ENCODE assay signal across 8 cellular contexts in genomic region chr17:64497565-64498035, GRCh38. TPM values are rescaled to one million over a fixed set of nuclear protein-coding genes. Genes with fewer than 3 reads are reported as not detected.
A peak's percentile ranks its signal among the peaks of the same experiment; 100 is the strongest.
DNase-seq lines count a peak whose midpoint lies in the region; ATAC-seq, FAIRE-seq and TF ChIP-seq lines count a peak whose summit lies in the region.

No MANE protein-coding gene starts in this region.

- peak overlapping the region; percentile 88 to 98 (median 94) for H3K4me2 ChIP-seq in BLaER1 treated with 17β-estradiol and CSF1 and Interleukin-3, amounts not matched to agents 10 nM and 100 nM
- peak overlapping the region; percentile 94 for H3K4me2 ChIP-seq in GM12878 (ENCODE audit: control insufficient read depth, insufficient read depth)

- H3K4me3 ChIP-seq in BLaER1 treated with 17β-estradiol and CSF1 and Interleukin-3, amounts not matched to agents 10 nM and 100 nM: peak overlapping the region; percentile 59 to 80 (median 76)
- H3K4me3 ChIP-seq in GM12878: peak overlapping the region; percentile 88
- H3K4me3 ChIP-seq in mucosa of descending colon: no peak overlapping the region

- DNase-seq in GM12878 (ENCODE audit: low read depth, low spot score) (no peak), mucosa of descending colon (no peak), C1 segment of cervical spinal cord (lab: John Stamatoyannopoulos, UW) (no peak), NCI-H2029 (lab: John Stamatoyannopoulos, UW) (no peak), HK-2 (ENCODE audit: unreplicated experiment) (no peak)
- no peak for DNase-seq in stimulated activated CD4-positive, alpha-beta T cell treated with anti-CD3 and anti-CD28 coated beads, Interleukin-4, amount 100 ng/mL, for 4 hours

- TF ChIP-seq CTCF in GM12878 (IDR thresholded peaks at IDR 0.05 in 2 of 3, conservative IDR thresholded peaks at IDR 0.05 in 1 of 3; ENCODE audit: control insufficient read depth in 2 of 3, extremely low read depth in 1 of 3, insufficient read depth in 1 of 3, low read depth in 3 of 3, low read length in 3 of 3): no peak
- no peak for TF ChIP-seq CTCF in mucosa of descending colon (IDR thresholded peaks at IDR 0.05)

- FAIRE-seq in GM12878 (lab: Jason Lieb, UNC): no peak

- peaks cover 0 to 3% (median 0%) of the 10 kb centered on the region in 11 experiments; a peak in 1 of 22 replicates for H3K9me3 ChIP-seq in BLaER1 treated with 17β-estradiol and CSF1 and Interleukin-3, amounts not matched to agents 10 nM and 100 nM (replicated peaks in 1 of 11)
- no peaks in the 10 kb centered on the region for H3K9me3 ChIP-seq in GM12878 (replicated peaks; ENCODE audit: control insufficient read depth, insufficient read depth, low read length)
- H3K9me3 ChIP-seq in mucosa of descending colon: no peaks in the 10 kb centered on the region

- TF ChIP-seq POLR2A in GM12878 (IDR thresholded peaks at IDR 0.05; ENCODE audit: low read depth, low read length): no peak

- peaks cover 55% of the 10 kb centered on the region for H3K79me2 ChIP-seq in GM12878 (ENCODE audit: control insufficient read depth, insufficient read depth, low read length)

- POLR2A ChIA-PET in GM12878 (lab: Charles Lee): interaction anchor here (0.6 to 2.4 kb wide), 5 partner anchors 8 to 351 kb away, joined by 3 to 64 read pairs (median 7); partner anchors contain the start of genes CEP95 and DDX5

- in situ Hi-C loops in GM12878 (cut with MboI): no loop called here

- H3K9ac ChIP-seq in BLaER1 treated with 17β-estradiol and CSF1 and Interleukin-3, amounts not matched to agents 10 nM and 100 nM: peak overlapping the region; percentile 73 to 87 (median 84); a peak in 21 of 22 replicates
- peak overlapping the region; percentile 67 for H3K9ac ChIP-seq in GM12878 (ENCODE audit: control insufficient read depth, insufficient read depth, low read length)

- no peaks in the 10 kb centered on the region for H3K27me3 ChIP-seq in BLaER1 treated with 17β-estradiol and CSF1 and Interleukin-3, amounts not matched to agents 10 nM and 100 nM
- H3K27me3 ChIP-seq in GM12878 (replicated peaks in 1 of 2; ENCODE audit: control insufficient read depth in 2 of 2, insufficient read depth in 2 of 2, low read length in 1 of 2): no peaks in the 10 kb centered on the region

- SMC1A ChIA-PET in GM12878 (lab: Charles Lee; ENCODE audit: uncharacterized antibody, unreplicated experiment): interaction anchor here (1.3 to 6.6 kb wide), 8 partner anchors 8 to 195 kb away, joined by 3 to 70 read pairs (median 6); partner anchors contain the start of genes CEP95 and DDX5

- RAD21 ChIA-PET in GM12878 (lab: Charles Lee; ENCODE audit: unreplicated experiment): interaction anchor here (1.5 to 9.9 kb wide), 4 partner anchors 7 to 152 kb away, joined by 6 to 174 read pairs (median 10); partner anchors contain the start of gene CEP95

- WGBS in GM12878 (ENCODE audit: insufficient coverage, insufficient replicate concordance, low lambda C conversion rate, missing lambda C conversion rate): 32% methylated on average over 4 of the region's 4 CpGs

- H3K27ac ChIP-seq in BLaER1 treated with 17β-estradiol and CSF1 and Interleukin-3, amounts not matched to agents 10 nM and 100 nM: peak overlapping the region; percentile 60 to 85 (median 83); a peak in 21 of 22 replicates
- peak overlapping the region; percentile 85 for H3K27ac ChIP-seq in GM12878 (ENCODE audit: control insufficient read depth, insufficient read depth)

- CTCF ChIA-PET in GM12878 (lab: Yijun Ruan, JAX): interaction anchor here (0.9 to 17.7 kb wide), 8 partner anchors 7 to 151 kb away, joined by 3 to 350 read pairs (median 9); partner anchors contain the start of genes CEP95 and DDX5

- H3K36me3 ChIP-seq in BLaER1 treated with 17β-estradiol and CSF1 and Interleukin-3, amounts not matched to agents 10 nM and 100 nM: peaks cover 52 to 72% (median 64%) of the 10 kb centered on the region in 11 experiments
- H3K36me3 ChIP-seq in GM12878 (ENCODE audit: control insufficient read depth in 2 of 2, insufficient read depth in 2 of 2, low read length in 1 of 2): peaks cover 13 to 30% of the 10 kb centered on the region in 2 experiments
- H3K36me3 ChIP-seq in mucosa of descending colon (ENCODE audit: low read depth): peaks cover 31% of the 10 kb centered on the region

- peaks cover 72 to 89% (median 81%) of the 10 kb centered on the region in 10 experiments for H3K4me1 ChIP-seq in BLaER1 treated with 17β-estradiol and CSF1 and Interleukin-3, amounts not matched to agents 10 nM and 100 nM
- H3K4me1 ChIP-seq in GM12878 (ENCODE audit: control insufficient read depth, insufficient read depth, low read length): peaks cover 11% of the 10 kb centered on the region; the same call in 1 of the 2 replicates
- peaks cover 48% of the 10 kb centered on the region for H3K4me1 ChIP-seq in mucosa of descending colon (ENCODE audit: low read depth)

- no peak for TF ChIP-seq RAD21 in GM12878 (IDR thresholded peaks at IDR 0.05; ENCODE audit: insufficient read depth, low read depth, low read length)

- BruUV-seq in GM12878 (replicated peaks; lab: Mats Ljungman, UMichigan): no TSS peak

- peaks cover 53 to 72% (median 56%) of the 10 kb centered on the region in 11 experiments for H4K20me1 ChIP-seq in BLaER1 treated with 17β-estradiol and CSF1 and Interleukin-3, amounts not matched to agents 10 nM and 100 nM
- peaks cover 4% of the 10 kb centered on the region for H4K20me1 ChIP-seq in GM12878 (ENCODE audit: control insufficient read depth, insufficient read depth)

- no peak for TF ChIP-seq EP300 in GM12878 (IDR thresholded peaks at IDR 0.05; ENCODE audit: borderline replicate concordance in 1 of 2, control insufficient read depth in 1 of 2, low read depth in 2 of 2, low read length in 2 of 2)

- no peak overlapping the region for H2AFZ ChIP-seq in GM12878 (ENCODE audit: control insufficient read depth, low read depth, low read length)

- intact Hi-C loops in GM12878 (cut with micrococcal nuclease; ENCODE audit: unreplicated experiment): loop anchor here (1.0 kb wide), 1 partner anchor 8 kb away; no protein-coding TSS in a partner anchor
- intact Hi-C loops in mucosa of descending colon (cut with DNase I, micrococcal nuclease): no loop called here

- ATAC-seq in HG03575 (IDR thresholded peaks at IDR 0.05; ENCODE audit: extremely low read depth, insufficient number of reproducible peaks, low FRiP score, unreplicated experiment): peak; percentile 1
- ATAC-seq in GM12878: no peak
- ATAC-seq in mucosa of descending colon: peak; percentile 3

RNA-seq across cellular contexts. Expression of gene POLG2, which starts 0.7 kb away (rescaled TPM):
- 67.1 and 73.4 TPM in 2 replicates for total RNA-seq in GM12878 (2013; cell fraction: nucleolus; rRNA removed)
- total RNA-seq in GM12878 (2014; rRNA removed) (17.1 and 18.0 TPM in 2 replicates), GM12878 (2014; rRNA removed; fragmentation: Illumina TruSeq; extraction: Trizol) (22.0 and 22.8 TPM in 2 replicates), GM12878 (2021) (20.6 and 27.3 TPM in 2 replicates), mucosa of descending colon (10 to 100 TPM; 10.8 to 13.5 (median 11.8) TPM)
- 11.2 TPM for polyA plus RNA-seq in GM12878 (2011; ENCODE audit: low read depth)
- polyA plus RNA-seq in GM12878 (2011; rRNA removed) (24.8 and 32.9 TPM in 2 replicates), GM12878 (2014; fragmentation: Illumina TruSeq; extraction: Trizol) (22.4 and 24.9 TPM in 2 replicates), GM12878 (2014; fragmentation: Nextera tagmentation; extraction: Ambion mirVana) (10 to 100 TPM; 10.2 to 13.5 TPM), GM12878 (2014; rRNA removed) (22.3 and 27.7 TPM in 2 replicates), GM12878 (2016; fragmentation: Nextera tagmentation; extraction: Ambion mirVana) (10 to 100 TPM; 22.1 to 26.7 TPM)
- 10.6 and 12.0 TPM in 2 replicates for polyA plus RNA-seq in GM12878 (2011; cell fraction: cytosol; rRNA removed)
- 28.2 and 31.3 TPM in 2 replicates for polyA plus RNA-seq in GM12878 (2011; cell fraction: nucleus; rRNA removed)
- 17.8 and 18.2 TPM in 2 replicates for polyA plus RNA-seq in GM12878 (2012)
- polyA minus RNA-seq in GM12878 (2011; rRNA and poly(A)+ RNA removed): 10.4 and 12.3 TPM in 2 replicates
- polyA minus RNA-seq in GM12878 (2011; cell fraction: cytosol; rRNA and poly(A)+ RNA removed): 4.7 and 9.5 TPM in 2 replicates
- 19.0 and 23.3 TPM in 2 replicates for polyA minus RNA-seq in GM12878 (2011; cell fraction: nucleus; rRNA and poly(A)+ RNA removed)

RNA-seq across cellular contexts. Expression of gene DDX5, which starts 8.5 kb away (rescaled TPM):
- total RNA-seq in GM12878 (2013; cell fraction: nucleolus; rRNA removed): 814 and 838 TPM in 2 replicates
- 257 and 299 TPM in 2 replicates for total RNA-seq in GM12878 (2014; rRNA removed)
- total RNA-seq in GM12878 (2014; rRNA removed; fragmentation: Illumina TruSeq; extraction: Trizol): 482 and 485 TPM in 2 replicates
- total RNA-seq in GM12878 (2021): 713 and 715 TPM in 2 replicates
- polyA plus RNA-seq in GM12878 (2011; ENCODE audit: low read depth): 329 TPM
- 766 and 1,007 TPM in 2 replicates for polyA plus RNA-seq in GM12878 (2011; rRNA removed)
- 509 and 785 TPM in 2 replicates for polyA plus RNA-seq in GM12878 (2011; cell fraction: cytosol; rRNA removed)
- 2,281 and 3,127 TPM in 2 replicates for polyA plus RNA-seq in GM12878 (2011; cell fraction: nucleus; rRNA removed)
- 326 and 388 TPM in 2 replicates for polyA plus RNA-seq in GM12878 (2012)
- polyA plus RNA-seq in GM12878 (2014; fragmentation: Illumina TruSeq; extraction: Trizol): 689 and 910 TPM in 2 replicates
- polyA plus RNA-seq in GM12878 (2014; fragmentation: Nextera tagmentation; extraction: Ambion mirVana): 100 to 1,000 TPM; 530 to 888 TPM
- 1,062 and 1,423 TPM in 2 replicates for polyA plus RNA-seq in GM12878 (2014; rRNA removed)
- polyA plus RNA-seq in GM12878 (2016; fragmentation: Nextera tagmentation; extraction: Ambion mirVana): 100 to 1,000 TPM; 723 to 740 TPM
- 294 and 317 TPM in 2 replicates for polyA minus RNA-seq in GM12878 (2011; rRNA and poly(A)+ RNA removed)
- polyA minus RNA-seq in GM12878 (2011; cell fraction: cytosol; rRNA and poly(A)+ RNA removed): 228 and 246 TPM in 2 replicates
- 742 and 1,263 TPM in 2 replicates for polyA minus RNA-seq in GM12878 (2011; cell fraction: nucleus; rRNA and poly(A)+ RNA removed)
- total RNA-seq in mucosa of descending colon: 100 to 1,000 TPM; 464 to 736 (median 551) TPM

RNA-seq across cellular contexts. Expression of gene CEP95, which starts 9.2 kb away (rescaled TPM):
- total RNA-seq in GM12878 (2013; cell fraction: nucleolus; rRNA removed): 185 and 189 TPM in 2 replicates
- total RNA-seq in GM12878 (2014; rRNA removed) (28.4 and 31.3 TPM in 2 replicates), GM12878 (2014; rRNA removed; fragmentation: Illumina TruSeq; extraction: Trizol) (35.1 and 36.6 TPM in 2 replicates), GM12878 (2021) (25.0 and 27.8 TPM in 2 replicates), mucosa of descending colon (10 to 100 TPM; 37.1 to 50.8 (median 43.3) TPM)
- polyA plus RNA-seq in GM12878 (2011; ENCODE audit: low read depth): 30.9 TPM
- polyA plus RNA-seq in GM12878 (2011; rRNA removed) (54.9 and 76.9 TPM in 2 replicates), GM12878 (2014; fragmentation: Illumina TruSeq; extraction: Trizol) (37.2 and 41.8 TPM in 2 replicates), GM12878 (2014; fragmentation: Nextera tagmentation; extraction: Ambion mirVana) (10 to 100 TPM; 17.7 to 22.6 TPM), GM12878 (2014; rRNA removed) (32.9 and 36.6 TPM in 2 replicates), GM12878 (2016; fragmentation: Nextera tagmentation; extraction: Ambion mirVana) (10 to 100 TPM; 24.7 to 25.5 TPM)
- polyA plus RNA-seq in GM12878 (2011; cell fraction: cytosol; rRNA removed): 14.0 and 14.4 TPM in 2 replicates
- polyA plus RNA-seq in GM12878 (2011; cell fraction: nucleus; rRNA removed): 89.8 and 130 TPM in 2 replicates
- polyA plus RNA-seq in GM12878 (2012): 37.3 and 43.4 TPM in 2 replicates
- 29.8 and 30.0 TPM in 2 replicates for polyA minus RNA-seq in GM12878 (2011; rRNA and poly(A)+ RNA removed)
- 10.2 and 22.7 TPM in 2 replicates for polyA minus RNA-seq in GM12878 (2011; cell fraction: cytosol; rRNA and poly(A)+ RNA removed)
- 38.3 and 61.3 TPM in 2 replicates for polyA minus RNA-seq in GM12878 (2011; cell fraction: nucleus; rRNA and poly(A)+ RNA removed)

RNA-seq across cellular contexts. Expression of gene MILR1, which starts 48.7 kb away (rescaled TPM):
- total RNA-seq in GM12878 (2013; cell fraction: nucleolus; rRNA removed): 8.4 and 8.8 TPM in 2 replicates
- total RNA-seq in GM12878 (2014; rRNA removed) (15.4 and 17.8 TPM in 2 replicates), GM12878 (2014; rRNA removed; fragmentation: Illumina TruSeq; extraction: Trizol) (24.0 and 24.6 TPM in 2 replicates), GM12878 (2021) (13.2 and 16.7 TPM in 2 replicates), mucosa of descending colon (1 to 10 TPM; 4.4 to 4.6 (median 4.6) TPM)
- 3.6 TPM for polyA plus RNA-seq in GM12878 (2011; ENCODE audit: low read depth)
- polyA plus RNA-seq in GM12878 (2011; rRNA removed) (2.0 and 2.4 TPM in 2 replicates), GM12878 (2014; fragmentation: Illumina TruSeq; extraction: Trizol) (47.2 and 54.1 TPM in 2 replicates), GM12878 (2014; fragmentation: Nextera tagmentation; extraction: Ambion mirVana) (10 to 100 TPM; 16.2 to 25.0 TPM), GM12878 (2014; rRNA removed) (16.4 and 19.2 TPM in 2 replicates), GM12878 (2016; fragmentation: Nextera tagmentation; extraction: Ambion mirVana) (1 to 10 TPM; 2.8 to 4.3 TPM)
- 2.1 and 3.8 TPM in 2 replicates for polyA plus RNA-seq in GM12878 (2011; cell fraction: cytosol; rRNA removed)
- 0.94 and 3.6 TPM in 2 replicates for polyA plus RNA-seq in GM12878 (2011; cell fraction: nucleus; rRNA removed)
- 3.4 and 5.0 TPM in 2 replicates for polyA plus RNA-seq in GM12878 (2012)
- polyA minus RNA-seq in GM12878 (2011; rRNA and poly(A)+ RNA removed): 1.9 and 3.1 TPM in 2 replicates
- polyA minus RNA-seq in GM12878 (2011; cell fraction: cytosol; rRNA and poly(A)+ RNA removed): not detected in 2 replicates
- 0.67 and 0.85 TPM in 2 replicates for polyA minus RNA-seq in GM12878 (2011; cell fraction: nucleus; rRNA and poly(A)+ RNA removed)
